ENCODE assay signal across 2 cellular contexts in genomic region chr12:23523339-23523738, GRCh38.
TF ChIP-seq lines count a peak whose summit lies in the region.

No MANE protein-coding gene starts in this region.

TF ChIP-seq in HepG2, 621 proteins besides CTCF, POLR2A, EP300 and RAD21:
- TF ChIP-seq KAT7 (CRISPR knock-in tag; IDR thresholded peaks at IDR 0.05; ENCODE audit: borderline replicate concordance) (no peak), ZNF317 (CRISPR knock-in tag; IDR thresholded peaks at IDR 0.05) (peak; percentile 96)

TF ChIP-seq in H1, 55 proteins besides CTCF, POLR2A, EP300 and RAD21:
- TF ChIP-seq YY1 (IDR thresholded peaks at IDR 0.05; ENCODE audit: low read depth, low read length) (no peak), SIRT6 (IDR thresholded peaks at IDR 0.05; ENCODE audit: low read length) (no peak), GABPA (IDR thresholded peaks at IDR 0.05; ENCODE audit: borderline replicate concordance, insufficient read depth, low read length) (no peak), CHD2 (IDR thresholded peaks at IDR 0.05; ENCODE audit: low read length) (no peak), BRCA1 (IDR thresholded peaks at IDR 0.05; ENCODE audit: low read depth, low read length) (no peak), SP4 (IDR thresholded peaks at IDR 0.05; ENCODE audit: low read length) (no peak), SRF (IDR thresholded peaks at IDR 0.05; ENCODE audit: low read depth, low read length) (no peak), SIN3A (conservative IDR thresholded peaks at IDR 0.05 in 1 of 2, IDR thresholded peaks at IDR 0.05 in 1 of 2; ENCODE audit: low read depth in 1 of 2, low read length in 2 of 2) (no peak), SP2 (IDR thresholded peaks at IDR 0.05; ENCODE audit: low read length) (no peak), EZH2 (IDR thresholded peaks at IDR 0.05; ENCODE audit: low read depth, low read length, severe bottlenecking) (no peak), CHD7 (IDR thresholded peaks at IDR 0.05; ENCODE audit: insufficient replicate concordance, low read length) (no peak), KDM4A (IDR thresholded peaks at IDR 0.05; ENCODE audit: low read depth, low read length, severe bottlenecking) (no peak), RBBP5 (IDR thresholded peaks at IDR 0.05; ENCODE audit: borderline replicate concordance, low read depth, low read length) (no peak), JUN (IDR thresholded peaks at IDR 0.05; ENCODE audit: low read depth, low read length) (no peak), SP1 (IDR thresholded peaks at IDR 0.05; ENCODE audit: low read depth, low read length) (no peak), ATF3 (IDR thresholded peaks at IDR 0.05; ENCODE audit: insufficient read depth, low read depth, low read length) (no peak), TAF1 (IDR thresholded peaks at IDR 0.05; ENCODE audit: low read depth, low read length) (no peak), RFX5 (IDR thresholded peaks at IDR 0.05; ENCODE audit: borderline replicate concordance, low read depth, low read length) (no peak), RNF2 (IDR thresholded peaks at IDR 0.05; ENCODE audit: borderline replicate concordance, low read depth, low read length, missing control alignments, poor library complexity, severe bottlenecking) (no peak)
